Comparison of ENCODE assay signal across 1 cellular context in genomic region chr10:23469596-23470237, GRCh38.
TF ChIP-seq lines count a peak whose summit lies in the region.

No MANE protein-coding gene starts in this region.

TF ChIP-seq in GM23338, 12 proteins besides CTCF, POLR2A, EP300 and RAD21 (continued from another document):
- no peak for TF ChIP-seq ZNF462 (CRISPR knock-in tag; IDR thresholded peaks at IDR 0.05)
- no peak for TF ChIP-seq ZNF331 (CRISPR knock-in tag; IDR thresholded peaks at IDR 0.05; ENCODE audit: low read depth)
- no peak for TF ChIP-seq POLR2AphosphoS5 (IDR thresholded peaks at IDR 0.05; ENCODE audit: low read depth)
- TF ChIP-seq ETS1 (IDR thresholded peaks at IDR 0.05), result no peak
- no peak for TF ChIP-seq CREB1 (CRISPR knock-in tag; IDR thresholded peaks at IDR 0.05; ENCODE audit: low read depth)
- no peak for TF ChIP-seq ZNF114 (CRISPR knock-in tag; IDR thresholded peaks at IDR 0.05)
- TF ChIP-seq EZH2 (IDR thresholded peaks at IDR 0.05; ENCODE audit: low read depth, unreplicated experiment), result no peak
- no peak for TF ChIP-seq EZH2phosphoT487 (IDR thresholded peaks at IDR 0.05; ENCODE audit: unreplicated experiment)
- TF ChIP-seq JUNB (IDR thresholded peaks at IDR 0.05; ENCODE audit: unreplicated experiment), result no peak
TF ChIP-seq in GM23338: peak in this region for 0.
